Comparison of ENCODE assay signal across 8 cellular contexts in genomic region chr12:48119834-48120195, GRCh38. TPM values are rescaled to one million over a fixed set of nuclear protein-coding genes. Genes with fewer than 3 reads are reported as not detected.
DNase-seq lines count a peak whose midpoint lies in the region; ATAC-seq and TF ChIP-seq lines count a peak whose summit lies in the region.

No MANE protein-coding gene starts in this region.

- H3K9me3 Mint-ChIP-seq in MCF 10A (ENCODE audit: unreplicated experiment), result no peaks in the 10 kb centered on the region
- H3K9me3 Mint-ChIP-seq in mesothelial cell of epicardium, result no peaks in the 10 kb centered on the region

- no peaks in the 10 kb centered on the region for H3K9me3 ChIP-seq in AG04450 (ENCODE audit: control insufficient read depth, insufficient read depth, low read length)

- TF ChIP-seq CTCF in AG04450 (IDR thresholded peaks at IDR 0.05; ENCODE audit: low read depth, low read length) (no peak), MCF 10A (IDR thresholded peaks at IDR 0.05; ENCODE audit: unreplicated experiment) (no peak), mesothelial cell of epicardium (IDR thresholded peaks at IDR 0.05; ENCODE audit: unreplicated experiment) (no peak)

- peaks cover 21% of the 10 kb centered on the region for H3K4me1 Mint-ChIP-seq in MCF 10A (ENCODE audit: insufficient read depth, unreplicated experiment)
- H3K4me1 Mint-ChIP-seq in mesothelial cell of epicardium, result peaks cover 41% of the 10 kb centered on the region

- H3K4me3 Mint-ChIP-seq in MCF 10A (ENCODE audit: unreplicated experiment) (peak overlapping the region; percentile 92), mesothelial cell of epicardium (peak overlapping the region; percentile 99)

- in situ Hi-C loops in ACHN (cut with HindIII; ENCODE audit: low pct_ligation_motif_present, low pct_unique_long_range_greater_than_20kb, low sequenced_read_pairs), result no loop called here

- intact Hi-C loops in MCF 10A (cut with micrococcal nuclease), result no loop called here

- H3K36me3 Mint-ChIP-seq in MCF 10A (ENCODE audit: insufficient read depth, unreplicated experiment) (peaks cover 29% of the 10 kb centered on the region), mesothelial cell of epicardium (peaks cover 9% of the 10 kb centered on the region)

- H3K27me3 ChIP-seq in AG04450 (ENCODE audit: control insufficient read depth, insufficient read depth, low read length), result peaks cover 6% of the 10 kb centered on the region

- CTCF ChIA-PET in AG04450 (lab: Charles Lee), result interaction anchor here (1.3 to 1.8 kb wide), 3 partner anchors 12 to 69 kb away, joined by 3 to 7 read pairs (median 4); partner anchors contain the start of gene ASB8
- CTCF ChIA-PET in MCF 10A (lab: Yijun Ruan, JAX), result interaction anchor here (0.8 to 1.8 kb wide), 4 partner anchors 10 to 222 kb away, joined by 3 to 5 read pairs (median 4); no protein-coding TSS in a partner anchor

- ATAC-seq in HG02763 (IDR thresholded peaks at IDR 0.05; ENCODE audit: unreplicated experiment), result peak; percentile 5

- H3K27ac Mint-ChIP-seq in MCF 10A (ENCODE audit: low read depth, unreplicated experiment), result peak overlapping the region; percentile 32
- H3K27ac Mint-ChIP-seq in mesothelial cell of epicardium, result peak overlapping the region; percentile 74

- TSS peak; percentile 52 for BruUV-seq in MCF 10A (replicated peaks; lab: Mats Ljungman, UMichigan)

- H3K4me3 ChIP-seq in AG04450 (ENCODE audit: low read depth, low read length), result peak overlapping the region; percentile 97

- no peak for DNase-seq in AG04450 (ENCODE audit: low read depth, low spot score)
- no peak for DNase-seq in MCF 10A (ENCODE audit: unreplicated experiment)
- no peak for DNase-seq in mesothelial cell of epicardium (ENCODE audit: low spot score in 2 of 2, unreplicated experiment in 2 of 2)
- no peak for DNase-seq in ACHN
- no peak for DNase-seq in activated CD8-positive, alpha-beta memory T cell treated with anti-CD3 and anti-CD28 coated beads, Interleukin-2, amount 50 U/mL, for 48 hours
- DNase-seq in stimulated activated CD4-positive, alpha-beta T cell treated with anti-CD3 and anti-CD28 coated beads, Interleukin-2, amount 100 ng/mL, for 24 hours, result no peak
- no peak for DNase-seq in COR-L47 (lab: John Stamatoyannopoulos, UW)

- POLR2A ChIA-PET in AG04450 (lab: Yijun Ruan, JAX), result interaction anchor here (1.8 kb wide), 1 partner anchor 14 kb away, joined by 14 read pairs; the partner anchor contains the start of gene SENP1
- POLR2A ChIA-PET in MCF 10A (lab: Yijun Ruan, JAX), result interaction anchor here (0.7 to 6.1 kb wide), 14 partner anchors 8 to 563 kb away, joined by 3 to 99 read pairs (median 4); partner anchors contain the start of genes ASB8 and SENP1

- peak overlapping the region; percentile 63 for H3K27ac ChIP-seq in AG04450 (ENCODE audit: low read depth, low read length)

- H3K27me3 Mint-ChIP-seq in MCF 10A (ENCODE audit: insufficient read depth, unreplicated experiment) (peaks cover 11% of the 10 kb centered on the region), mesothelial cell of epicardium (ENCODE audit: low read depth) (peaks cover 7% of the 10 kb centered on the region)

RNA-seq across cellular contexts. Expression of gene PFKM, which starts 0.7 kb away (rescaled TPM):
- polyA plus RNA-seq in AG04450 (2011; rRNA removed), result 58.4 and 62.1 TPM in 2 replicates
- 59.3 and 71.8 TPM in 2 replicates for polyA minus RNA-seq in AG04450 (2011; rRNA and poly(A)+ RNA removed)
- total RNA-seq in MCF 10A (2022) (65.9 and 69.3 TPM in 2 replicates), mesothelial cell of epicardium (118 to 120 TPM (median 119 TPM) in 3 replicates)

RNA-seq across cellular contexts. Expression of gene SENP1, which starts 13.9 kb away (rescaled TPM):
- polyA plus RNA-seq in AG04450 (2011; rRNA removed), result 23.4 and 26.4 TPM in 2 replicates
- 23.2 and 31.6 TPM in 2 replicates for polyA minus RNA-seq in AG04450 (2011; rRNA and poly(A)+ RNA removed)
- total RNA-seq in MCF 10A (2022) (21.7 and 24.5 TPM in 2 replicates), mesothelial cell of epicardium (27.1 to 31.1 TPM (median 27.6 TPM) in 3 replicates)

RNA-seq across cellular contexts. Expression of gene ASB8, which starts 37.5 kb away (rescaled TPM):
- 30.1 and 34.2 TPM in 2 replicates for polyA plus RNA-seq in AG04450 (2011; rRNA removed)
- 28.0 and 35.0 TPM in 2 replicates for polyA minus RNA-seq in AG04450 (2011; rRNA and poly(A)+ RNA removed)
- total RNA-seq in MCF 10A (2022) (23.0 and 24.0 TPM in 2 replicates), mesothelial cell of epicardium (21.0 to 24.8 TPM (median 24.0 TPM) in 3 replicates)
